8 cellular contexts compared by ENCODE assay signal in genomic region chr1:156749429-156750118, GRCh38. TPM values are rescaled to one million over a fixed set of nuclear protein-coding genes. Genes with fewer than 3 reads are reported as not detected.
A peak's percentile ranks its signal among the peaks of the same experiment; 100 is the strongest.
DNase-seq lines count a peak whose midpoint lies in the region; ATAC-seq and TF ChIP-seq lines count a peak whose summit lies in the region.

No MANE protein-coding gene starts in this region.

- WGBS in thyroid gland, 2 donors = 33 to 38% methylated on average over 8 of the region's 8 CpGs

- in situ Hi-C loops in KBM-7 (cut with MboI; ENCODE audit: low pct_unique_long_range_greater_than_20kb, low sequenced_read_pairs) = no loop called here

- peaks cover 63% of the 10 kb centered on the region for H3K4me1 Mint-ChIP-seq in activated CD8-positive, alpha-beta memory T cell treated with anti-CD3 and anti-CD28 coated beads, Interleukin-2, amount 10 ng/mL, durations not matched to agents 7 days and 5 days
- peaks cover 55% of the 10 kb centered on the region for H3K4me1 Mint-ChIP-seq in activated naive CD8-positive, alpha-beta T cell treated with anti-CD3 and anti-CD28 coated beads for 36 hours

- H3K27ac Mint-ChIP-seq in activated CD8-positive, alpha-beta memory T cell treated with anti-CD3 and anti-CD28 coated beads, Interleukin-2, amount 10 ng/mL, durations not matched to agents 7 days and 5 days = peak overlapping the region; percentile 97
- H3K27ac Mint-ChIP-seq in activated naive CD8-positive, alpha-beta T cell treated with anti-CD3 and anti-CD28 coated beads for 36 hours = peak overlapping the region; percentile 99

- no peaks in the 10 kb centered on the region for H3K27me3 ChIP-seq in layer of hippocampus (ENCODE audit: control insufficient read depth, insufficient read depth, low read length)
- no peaks in the 10 kb centered on the region for H3K27me3 ChIP-seq in thyroid gland

- H3K36me3 ChIP-seq in thyroid gland = no peaks in the 10 kb centered on the region

- peaks cover 20% of the 10 kb centered on the region for H3K36me3 Mint-ChIP-seq in activated CD8-positive, alpha-beta memory T cell treated with anti-CD3 and anti-CD28 coated beads, Interleukin-2, amount 10 ng/mL, durations not matched to agents 7 days and 5 days
- peaks cover 47% of the 10 kb centered on the region for H3K36me3 Mint-ChIP-seq in activated naive CD8-positive, alpha-beta T cell treated with anti-CD3 and anti-CD28 coated beads for 36 hours

- intact Hi-C loops in thyroid gland (cut with DNase I) = no loop called here

- H3K4me3 ChIP-seq in thyroid gland (replicated peaks in 1 of 3) = peak overlapping the region in 2 of 3 donors; percentile 19 to 99

- TF ChIP-seq POLR2A in thyroid gland (IDR thresholded peaks at IDR 0.05) = no peak

- peak overlapping the region; percentile 98 for H3K4me3 Mint-ChIP-seq in activated CD8-positive, alpha-beta memory T cell treated with anti-CD3 and anti-CD28 coated beads, Interleukin-2, amount 10 ng/mL, durations not matched to agents 7 days and 5 days
- H3K4me3 Mint-ChIP-seq in activated naive CD8-positive, alpha-beta T cell treated with anti-CD3 and anti-CD28 coated beads for 36 hours = peak overlapping the region; percentile 99

- no peaks in the 10 kb centered on the region for H3K9me3 Mint-ChIP-seq in activated CD8-positive, alpha-beta memory T cell treated with anti-CD3 and anti-CD28 coated beads, Interleukin-2, amount 10 ng/mL, durations not matched to agents 7 days and 5 days (ENCODE audit: low read depth)
- H3K9me3 Mint-ChIP-seq in activated naive CD8-positive, alpha-beta T cell treated with anti-CD3 and anti-CD28 coated beads for 36 hours = no peaks in the 10 kb centered on the region

- no peak for DNase-seq in activated CD8-positive, alpha-beta memory T cell treated with anti-CD3 and anti-CD28 coated beads, Interleukin-2, amount 10 ng/mL, durations not matched to agents 7 days and 5 days
- DNase-seq in activated CD8-positive, alpha-beta memory T cell treated with anti-CD3 and anti-CD28 coated beads, Interleukin-2, amount 50 U/mL, for 48 hours = no peak
- DNase-seq in activated naive CD8-positive, alpha-beta T cell treated with anti-CD3 and anti-CD28 coated beads for 36 hours = no peak
- DNase-seq in thyroid gland (no peak), hepatic stellate cell (ENCODE audit: low spot score) (no peak), KBM-7 (no peak)
- no peak for DNase-seq in activated CD4-positive, CD25-positive, alpha-beta regulatory T cell treated with anti-CD3 and anti-CD28 coated beads, Interleukin-2, amount 50 U/mL, for 72 hours

- no peaks in the 10 kb centered on the region for H3K9me3 ChIP-seq in thyroid gland

- H3K27ac ChIP-seq in layer of hippocampus (ENCODE audit: low read depth, low read length) = peak overlapping the region; percentile 99
- H3K27ac ChIP-seq in thyroid gland = peak overlapping the region; percentile 93 to 100 (median 99)

- no peak for ATAC-seq in activated CD8-positive, alpha-beta memory T cell treated with anti-CD3 and anti-CD28 coated beads, Interleukin-2, amount 10 ng/mL, durations not matched to agents 7 days and 5 days

- CTCF ChIA-PET in activated CD8-positive, alpha-beta memory T cell treated with anti-CD3 and anti-CD28 coated beads, Interleukin-2, amount 10 ng/mL, durations not matched to agents 7 days and 5 days (lab: Charles Lee) = interaction anchor here (1.9 to 4.0 kb wide), 3 partner anchors 8 to 60 kb away, joined by 8 to 71 read pairs (median 37); partner anchors contain the start of genes ISG20L2, METTL25B and MRPL24

- peaks cover 50 to 54% of the 10 kb centered on the region in 2 donors for H3K4me1 ChIP-seq in thyroid gland

- no peak for TF ChIP-seq CTCF in thyroid gland (IDR thresholded peaks at IDR 0.05)

- H3K27me3 Mint-ChIP-seq in activated CD8-positive, alpha-beta memory T cell treated with anti-CD3 and anti-CD28 coated beads, Interleukin-2, amount 10 ng/mL, durations not matched to agents 7 days and 5 days = no peaks in the 10 kb centered on the region
- no peaks in the 10 kb centered on the region for H3K27me3 Mint-ChIP-seq in activated naive CD8-positive, alpha-beta T cell treated with anti-CD3 and anti-CD28 coated beads for 36 hours

RNA-seq across cellular contexts. Expression of gene HDGF, which starts 1.9 kb away (rescaled TPM):
- 100 to 1,000 TPM; 258 to 340 TPM for total RNA-seq in activated CD8-positive, alpha-beta memory T cell treated with anti-CD3 and anti-CD28 coated beads, Interleukin-2, amount 10 ng/mL, durations not matched to agents 7 days and 5 days
- 100 to 1,000 TPM; 271 to 274 TPM for total RNA-seq in activated naive CD8-positive, alpha-beta T cell treated with anti-CD3 and anti-CD28 coated beads for 36 hours
- 100 to 1,000 TPM; 147 to 162 (median 148) TPM for total RNA-seq in thyroid gland

RNA-seq across cellular contexts. Expression of gene MRPL24, which starts 8.7 kb away (rescaled TPM):
- 10 to 100 TPM; 60.4 to 80.0 TPM for total RNA-seq in activated CD8-positive, alpha-beta memory T cell treated with anti-CD3 and anti-CD28 coated beads, Interleukin-2, amount 10 ng/mL, durations not matched to agents 7 days and 5 days
- total RNA-seq in activated naive CD8-positive, alpha-beta T cell treated with anti-CD3 and anti-CD28 coated beads for 36 hours = 10 to 100 TPM; 85.1 to 94.6 TPM
- 10 to 100 TPM; 22.9 to 55.6 (median 35.9) TPM for total RNA-seq in thyroid gland

RNA-seq across cellular contexts. Expression of gene PRCC, which starts 17.8 kb away (rescaled TPM):
- total RNA-seq in activated CD8-positive, alpha-beta memory T cell treated with anti-CD3 and anti-CD28 coated beads, Interleukin-2, amount 10 ng/mL, durations not matched to agents 7 days and 5 days = 10 to 100 TPM; 68.7 to 99.8 TPM
- total RNA-seq in activated naive CD8-positive, alpha-beta T cell treated with anti-CD3 and anti-CD28 coated beads for 36 hours = 10 to 100 TPM; 91.8 to 96.0 TPM
- 10 to 100 TPM; 34.8 to 57.9 (median 43.6) TPM for total RNA-seq in thyroid gland

RNA-seq across cellular contexts. Expression of gene ISG20L2, which starts 21.0 kb away (rescaled TPM):
- 10 to 100 TPM; 56.0 to 70.3 TPM for total RNA-seq in activated CD8-positive, alpha-beta memory T cell treated with anti-CD3 and anti-CD28 coated beads, Interleukin-2, amount 10 ng/mL, durations not matched to agents 7 days and 5 days
- total RNA-seq in activated naive CD8-positive, alpha-beta T cell treated with anti-CD3 and anti-CD28 coated beads for 36 hours = 10 to 100 TPM; 74.9 to 77.4 TPM
- total RNA-seq in thyroid gland = 10 to 100 TPM; 13.6 to 34.9 (median 18.2) TPM

RNA-seq across cellular contexts. Expression of gene METTL25B, which starts 21.3 kb away (rescaled TPM):
- 10 to 100 TPM; 44.0 to 49.6 TPM for total RNA-seq in activated CD8-positive, alpha-beta memory T cell treated with anti-CD3 and anti-CD28 coated beads, Interleukin-2, amount 10 ng/mL, durations not matched to agents 7 days and 5 days
- 10 to 100 TPM; 24.4 to 24.9 TPM for total RNA-seq in activated naive CD8-positive, alpha-beta T cell treated with anti-CD3 and anti-CD28 coated beads for 36 hours
- 10 to 100 TPM; 15.5 to 33.4 (median 25.3) TPM for total RNA-seq in thyroid gland
